ENCODE assay signal across 24 cellular contexts in genomic region chr10:954396-954795, GRCh38.
"Had no signal": no experiment of that assay in that cellular context is flagged by ENCODE, and none has a peak within 500 bp of the region (broad histone marks: within the 10 kb centered on the region; RNA-seq: fewer than 3 reads in every experiment).

No MANE protein-coding gene starts in this region.

- DNase-seq: colonic mucosa; cortex of kidney; effector CD8-positive, alpha-beta T cell; effector memory CD8-positive, alpha-beta T cell; endodermal cell; erythroblast; esophagus squamous epithelium; foreskin fibroblast; foreskin melanocyte; gastrocnemius medialis; glutamatergic neuron; heart right ventricle; hypothalamus; immature natural killer cell; islet precursor cell; kidney glomerular epithelial cell; left colon; left ventricle myocardium inferior; lower lobe of right lung; mesenchymal stem cell; mucosa of descending colon; naive B cell had no signal

- H3K27ac ChIP-seq: colonic mucosa, epithelial cell of prostate, gastrocnemius medialis, heart right ventricle, left ventricle myocardium inferior had no signal

- H3K4me1 ChIP-seq: colonic mucosa, gastrocnemius medialis, heart right ventricle, left ventricle myocardium inferior, lower lobe of right lung had no signal

- H3K9me3 ChIP-seq: colonic mucosa, esophagus squamous epithelium, gastrocnemius medialis, heart right ventricle, left ventricle myocardium inferior, lower lobe of right lung, mucosa of descending colon had no signal

- H3K36me3 ChIP-seq: colonic mucosa, esophagus squamous epithelium, gastrocnemius medialis, heart right ventricle, left ventricle myocardium inferior, lower lobe of right lung had no signal

- ATAC-seq: effector memory CD8-positive, alpha-beta T cell; gastrocnemius medialis; heart right ventricle; left colon; left lobe of liver; mucosa of descending colon had no signal

- H3K4me3 ChIP-seq: colonic mucosa, esophagus squamous epithelium, gastrocnemius medialis, heart right ventricle, left ventricle myocardium inferior, lower lobe of right lung, mucosa of descending colon had no signal

- H3K27me3 ChIP-seq: colonic mucosa, gastrocnemius medialis had no signal
